Comparison of ENCODE assay signal across 13 cellular contexts in the genomic region with DNA sequence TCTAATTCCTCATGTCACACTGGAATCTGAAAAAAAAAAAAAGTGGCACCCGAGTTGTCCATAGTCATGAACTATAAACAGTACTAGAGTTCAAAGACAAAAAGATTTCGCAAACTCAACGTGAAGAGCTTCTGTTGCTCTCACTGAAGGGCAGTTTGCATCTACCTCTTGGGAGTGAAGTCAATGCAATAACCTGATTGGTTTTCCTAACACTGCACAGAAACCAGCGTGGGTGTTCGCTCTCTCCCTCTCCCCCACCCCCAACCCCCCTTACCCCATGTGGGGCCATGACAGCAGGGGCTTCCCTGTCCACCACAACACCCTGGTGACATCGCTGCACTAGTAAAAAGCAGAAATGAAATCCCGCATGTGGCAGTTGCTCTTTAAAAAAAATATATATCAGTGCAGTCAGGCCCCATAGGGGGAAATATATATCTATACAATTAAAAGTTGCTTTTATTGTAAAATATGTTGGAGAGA.
A peak's percentile ranks its signal among the peaks of the same experiment; 100 is the strongest.
DNase-seq lines count a peak whose midpoint lies in the region; ATAC-seq, FAIRE-seq and TF ChIP-seq lines count a peak whose summit lies in the region.
"Had no signal": no experiment of that assay in that cellular context is flagged by ENCODE, and none has a peak within 500 bp of the region (broad histone marks: within the 10 kb centered on the region; RNA-seq: fewer than 3 reads in every experiment).

No MANE protein-coding gene starts in this region.

- H3K9me3 ChIP-seq in mucosa of descending colon: no peaks in the 10 kb centered on the region
- no peaks in the 10 kb centered on the region for H3K9me3 ChIP-seq in pancreas

- H3K27me3 ChIP-seq in pancreas: no peaks in the 10 kb centered on the region

- H3K4me1 ChIP-seq in mucosa of descending colon (ENCODE audit: low read depth) (no peaks in the 10 kb centered on the region), pancreas (no peaks in the 10 kb centered on the region)
- H3K4me1 ChIP-seq: parathyroid adenoma had no signal

- DNase-seq in mucosa of descending colon (no peak), ureter (ENCODE audit: low spot score) (no peak), pancreas (no peak), NK-92 (lab: John Stamatoyannopoulos, UW; ENCODE audit: unreplicated experiment) (no peak)
- DNase-seq in activated effector memory CD4-positive, alpha-beta T cell treated with anti-CD3 and anti-CD28 coated beads, Interleukin-2, amount 50 U/mL, for 16 hours: no peak
- DNase-seq: hypothalamus, NCI-H1694 treated with DMSO at 0.1 percent for 48 hours, WERI-Rb-1 had no signal

- no peak overlapping the region for H3K27ac ChIP-seq in pancreas
- H3K27ac ChIP-seq: parathyroid adenoma, WERI-Rb-1 had no signal

- no peaks in the 10 kb centered on the region for H3K36me3 ChIP-seq in mucosa of descending colon (ENCODE audit: low read depth)
- peaks cover 0 to 6% (median 3%) of the 10 kb centered on the region in 3 donors for H3K36me3 ChIP-seq in pancreas
- H3K36me3 ChIP-seq: WERI-Rb-1 had no signal

- peak; percentile 71 for ATAC-seq in GM18870 (IDR thresholded peaks at IDR 0.05; ENCODE audit: unreplicated experiment)
- ATAC-seq in GM21786 (IDR thresholded peaks at IDR 0.05; ENCODE audit: unreplicated experiment): peak; percentile 80
- ATAC-seq in HG03469 (IDR thresholded peaks at IDR 0.05; ENCODE audit: unreplicated experiment): peak; percentile 58
- ATAC-seq in mucosa of descending colon: peak; percentile 32
- ATAC-seq in pancreas: no peak

- H3K4me3 ChIP-seq in mucosa of descending colon (no peak overlapping the region), pancreas (no peak overlapping the region)

- intact Hi-C loops in mucosa of descending colon (cut with DNase I, micrococcal nuclease) (no loop called here), pancreas (cut with DNase I) (no loop called here)

- TF ChIP-seq CTCF in mucosa of descending colon (IDR thresholded peaks at IDR 0.05) (no peak), pancreas (IDR thresholded peaks at IDR 0.05) (no peak)

- WGBS in pancreas, 2 donors: 86% methylated on average over 7 of the region's 7 CpGs

- no peak for FAIRE-seq in pancreas (lab: Jason Lieb, UNC)
- FAIRE-seq: bronchial epithelial cell had no signal

Comparison
In these comparisons a context has a peak if more than half of its experiments do, and no peak if none do; other contexts are left out.
1. ATAC-seq: peak in GM18870 (single experiment), GM21786 (single experiment), HG03469 (single experiment) and mucosa of descending colon (single experiment); none in pancreas (0 of 4).